In the genomic region with DNA sequence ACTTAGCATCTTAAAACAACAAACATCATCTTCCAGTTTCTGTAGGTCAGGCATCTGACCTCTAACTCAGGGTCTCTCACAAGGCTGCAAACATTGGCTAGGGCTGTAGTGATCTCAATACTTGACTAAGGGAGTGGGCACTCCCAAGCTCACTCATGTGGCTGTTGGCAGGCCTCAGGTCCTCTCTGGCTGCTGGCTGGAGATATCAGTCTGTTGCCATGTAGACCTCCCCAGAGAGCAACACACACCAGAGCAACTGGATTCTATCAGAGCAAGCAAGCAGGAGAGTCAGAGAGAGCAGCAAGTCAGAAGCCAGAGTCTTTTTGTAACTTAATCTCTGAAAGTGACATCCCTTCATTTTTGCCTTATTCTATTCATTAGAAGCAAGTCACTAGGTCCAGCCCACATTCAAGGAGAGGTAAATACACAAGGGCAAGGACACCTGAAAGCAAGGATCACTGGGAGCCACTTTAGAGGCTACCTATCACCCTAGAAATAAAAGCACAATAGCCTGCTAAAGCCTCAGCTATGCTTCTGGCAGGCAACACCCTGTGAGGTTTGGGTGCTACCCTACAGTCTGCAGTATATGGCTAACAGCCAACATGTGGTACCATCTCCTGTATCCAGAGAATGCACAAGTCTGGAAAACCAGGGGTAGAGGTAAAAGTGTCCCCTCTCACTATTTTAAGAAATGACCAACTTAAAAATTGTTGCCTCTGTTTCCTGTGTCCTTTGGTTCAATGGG, we compare ENCODE assay signal across 16 cellular contexts. TPM values are rescaled to one million over a fixed set of nuclear protein-coding genes. Genes with fewer than 3 reads are reported as not detected.
DNase-seq lines count a peak whose midpoint lies in the region; ATAC-seq and TF ChIP-seq lines count a peak whose summit lies in the region.
"Had no signal": no experiment of that assay in that cellular context is flagged by ENCODE, and none has a peak within 500 bp of the region (broad histone marks: within the 10 kb centered on the region; RNA-seq: fewer than 3 reads in every experiment).

No MANE protein-coding gene starts in this region.

- DNase-seq in CD8-positive, alpha-beta T cell = no peak
- DNase-seq in T-cell (no peak), fibroblast of gingiva (ENCODE audit: low read depth) (peak; percentile 71), osteoblast (ENCODE audit: insufficient read length, low spot score, missing footprints) (no peak), NCI-H1105 treated with DMSO at 0.1 percent for 48 hours (lab: John Stamatoyannopoulos, UW) (no peak), prostate gland (ENCODE audit: low spot score) (no peak), HT-29 (ENCODE audit: low spot score) (no peak)
- no peak for DNase-seq in activated T-cell treated with anti-CD3 and anti-CD28 coated beads, Interleukin-2, amount 50 U/mL, for 24 hours
- DNase-seq: activated CD8-positive, alpha-beta T cell treated with anti-CD3 and anti-CD28 coated beads for 36 hours; DMS53; NCI-H2107; nucleus accumbens; SJCRH30; T1000 had no signal

- H3K4me2 ChIP-seq in osteoblast (ENCODE audit: insufficient read depth, low read length) = peak overlapping the region; percentile 3

- H2AFZ ChIP-seq in osteoblast (ENCODE audit: low read length) = no peak overlapping the region

- peak overlapping the region; percentile 3 for H3K27ac Mint-ChIP-seq in CD8-positive, alpha-beta T cell
- H3K27ac Mint-ChIP-seq in T-cell = peak overlapping the region; percentile 40 to 73
- H3K27ac Mint-ChIP-seq in activated T-cell treated with anti-CD3 and anti-CD28 coated beads, Interleukin-2, amount 50 U/mL, for 24 hours = no peak overlapping the region
- H3K27ac Mint-ChIP-seq: activated CD8-positive, alpha-beta T cell treated with anti-CD3 and anti-CD28 coated beads for 36 hours; activated T-helper 1 cell treated with anti-CD3 and anti-CD28 coated beads, Interleukin-12 subunit alpha, Interleukin-12 subunit beta, Interleukin-2, Interleukin-4 antibody, amounts not matched to agents 30 ng/mL and 10 ng/mL and 1 ng/mL, durations not matched to agents 14 hours and 24 hours and 36 hours had no signal

- H3K4me1 ChIP-seq in CD8-positive, alpha-beta T cell (ENCODE audit: insufficient read depth, low read length) = peaks cover 27% of the 10 kb centered on the region
- H3K4me1 ChIP-seq in osteoblast (ENCODE audit: insufficient read depth, low read length) (peaks cover 24% of the 10 kb centered on the region), prostate gland (replicated peaks) (no peaks in the 10 kb centered on the region)

- CTCF ChIA-PET in CD8-positive, alpha-beta T cell (lab: Charles Lee) = no interaction called here
- CTCF ChIA-PET in T-cell (lab: Charles Lee) = no interaction called here

- intact Hi-C loops in CD8-positive, alpha-beta T cell (cut with DNase I, micrococcal nuclease) = loop anchor here in 1 of 2 experiments (10.0 kb wide), 1 partner anchor 279 kb away; no protein-coding TSS in a partner anchor
- intact Hi-C loops in prostate gland (cut with DNase I) = no loop called here

- no peak for TF ChIP-seq CTCF in CD8-positive, alpha-beta T cell (IDR thresholded peaks at IDR 0.05)
- no peak for TF ChIP-seq CTCF in osteoblast (IDR thresholded peaks at IDR 0.05; ENCODE audit: extremely low read depth, low read depth, low read length)
- no peak for TF ChIP-seq CTCF in prostate gland (IDR thresholded peaks at IDR 0.05)

- no peaks in the 10 kb centered on the region for H4K20me1 ChIP-seq in osteoblast (ENCODE audit: insufficient read depth, low read length)

- H3K27me3 ChIP-seq in CD8-positive, alpha-beta T cell (ENCODE audit: insufficient read depth, low read length) = no peaks in the 10 kb centered on the region
- no peaks in the 10 kb centered on the region for H3K27me3 ChIP-seq in osteoblast (ENCODE audit: insufficient read depth, low read length)
- no peaks in the 10 kb centered on the region for H3K27me3 ChIP-seq in prostate gland (replicated peaks; ENCODE audit: insufficient read depth)
- H3K27me3 ChIP-seq: SJCRH30 had no signal

- ATAC-seq in CD8-positive, alpha-beta T cell = no peak
- ATAC-seq in T-cell (replicated peaks in 1 of 4) = no peak
- ATAC-seq: activated CD8-positive, alpha-beta T cell treated with anti-CD3 and anti-CD28 coated beads for 36 hours; stimulated activated memory B cell treated with anti-CD40 and anti-IgM and Interleukin-4, amounts not matched to agents 10 μg/mL and 1 μg/mL and 100 μg/mL, for 72 hours had no signal

- no peak overlapping the region for H3K4me3 Mint-ChIP-seq in CD8-positive, alpha-beta T cell
- H3K4me3 Mint-ChIP-seq in T-cell = no peak overlapping the region
- no peak overlapping the region for H3K4me3 Mint-ChIP-seq in activated T-cell treated with anti-CD3 and anti-CD28 coated beads, Interleukin-2, amount 50 U/mL, for 24 hours
- H3K4me3 Mint-ChIP-seq: activated CD8-positive, alpha-beta T cell treated with anti-CD3 and anti-CD28 coated beads for 36 hours; activated T-helper 1 cell treated with anti-CD3 and anti-CD28 coated beads, Interleukin-12 subunit alpha, Interleukin-12 subunit beta, Interleukin-2, Interleukin-4 antibody, amounts not matched to agents 30 ng/mL and 10 ng/mL and 1 ng/mL, durations not matched to agents 14 hours and 24 hours and 36 hours; stimulated activated memory B cell treated with anti-CD40 and anti-IgM and Interleukin-4, amounts not matched to agents 10 μg/mL and 1 μg/mL and 100 μg/mL, for 72 hours had no signal

- no peaks in the 10 kb centered on the region for H3K36me3 Mint-ChIP-seq in CD8-positive, alpha-beta T cell
- no peaks in the 10 kb centered on the region for H3K36me3 Mint-ChIP-seq in T-cell
- H3K36me3 Mint-ChIP-seq in activated T-cell treated with anti-CD3 and anti-CD28 coated beads, Interleukin-2, amount 50 U/mL, for 24 hours (ENCODE audit: low read depth) = no peaks in the 10 kb centered on the region
- H3K36me3 Mint-ChIP-seq: stimulated activated memory B cell treated with anti-CD40 and anti-IgM and Interleukin-4, amounts not matched to agents 10 μg/mL and 1 μg/mL and 100 μg/mL, for 72 hours had no signal

- H3K4me3 ChIP-seq in CD8-positive, alpha-beta T cell (ENCODE audit: low read depth, low read length) = no peak overlapping the region
- H3K4me3 ChIP-seq in osteoblast (ENCODE audit: insufficient read depth, low read length) = no peak overlapping the region
- H3K4me3 ChIP-seq in prostate gland = no peak overlapping the region
- H3K4me3 ChIP-seq: SJCRH30 had no signal

- H3K27me3 Mint-ChIP-seq in CD8-positive, alpha-beta T cell (ENCODE audit: low read depth) = no peaks in the 10 kb centered on the region
- H3K27me3 Mint-ChIP-seq in T-cell = no peaks in the 10 kb centered on the region
- H3K27me3 Mint-ChIP-seq in activated T-cell treated with anti-CD3 and anti-CD28 coated beads, Interleukin-2, amount 50 U/mL, for 24 hours = no peaks in the 10 kb centered on the region
- H3K27me3 Mint-ChIP-seq: activated CD8-positive, alpha-beta T cell treated with anti-CD3 and anti-CD28 coated beads for 36 hours; stimulated activated memory B cell treated with anti-CD40 and anti-IgM and Interleukin-4, amounts not matched to agents 10 μg/mL and 1 μg/mL and 100 μg/mL, for 72 hours had no signal

- POLR2A ChIA-PET in CD8-positive, alpha-beta T cell (lab: Charles Lee) = no interaction called here
- POLR2A ChIA-PET in T-cell (lab: Charles Lee) = no interaction called here

- H3K79me2 ChIP-seq in osteoblast (ENCODE audit: insufficient read depth, low read length) = no peaks in the 10 kb centered on the region

- H3K27ac ChIP-seq in CD8-positive, alpha-beta T cell (ENCODE audit: low read depth, low read length) = no peak overlapping the region
- H3K27ac ChIP-seq in osteoblast (ENCODE audit: low read depth, low read length) (peak overlapping the region; percentile 64), prostate gland (no peak overlapping the region)
- H3K27ac ChIP-seq: SJCRH30 had no signal

- peaks cover 42% of the 10 kb centered on the region for H3K4me1 Mint-ChIP-seq in CD8-positive, alpha-beta T cell (ENCODE audit: low read depth)
- H3K4me1 Mint-ChIP-seq in T-cell = peaks cover 51 to 64% (median 61%) of the 10 kb centered on the region in 3 donors
- peaks cover 39% of the 10 kb centered on the region for H3K4me1 Mint-ChIP-seq in activated T-cell treated with anti-CD3 and anti-CD28 coated beads, Interleukin-2, amount 50 U/mL, for 24 hours (ENCODE audit: low read depth)

- H3K36me3 ChIP-seq in CD8-positive, alpha-beta T cell (ENCODE audit: insufficient read depth, low read length) = no peaks in the 10 kb centered on the region
- H3K36me3 ChIP-seq in osteoblast (ENCODE audit: insufficient read depth, low read length) (no peaks in the 10 kb centered on the region), prostate gland (no peaks in the 10 kb centered on the region)
- H3K36me3 ChIP-seq: SJCRH30 had no signal

- H3K9me3 ChIP-seq in CD8-positive, alpha-beta T cell (ENCODE audit: low read length) = no peaks in the 10 kb centered on the region
- no peaks in the 10 kb centered on the region for H3K9me3 ChIP-seq in osteoblast (ENCODE audit: low read depth, low read length)
- H3K9me3 ChIP-seq in prostate gland = no peaks in the 10 kb centered on the region
- H3K9me3 ChIP-seq: SJCRH30 had no signal

- TF ChIP-seq POLR2A in prostate gland (IDR thresholded peaks at IDR 0.05) = no peak

- no peaks in the 10 kb centered on the region for H3K9me3 Mint-ChIP-seq in CD8-positive, alpha-beta T cell
- no peaks in the 10 kb centered on the region for H3K9me3 Mint-ChIP-seq in T-cell
- H3K9me3 Mint-ChIP-seq in activated T-cell treated with anti-CD3 and anti-CD28 coated beads, Interleukin-2, amount 50 U/mL, for 24 hours = no peaks in the 10 kb centered on the region
- H3K9me3 Mint-ChIP-seq: activated CD8-positive, alpha-beta T cell treated with anti-CD3 and anti-CD28 coated beads for 36 hours; activated T-helper 1 cell treated with anti-CD3 and anti-CD28 coated beads, Interleukin-12 subunit alpha, Interleukin-12 subunit beta, Interleukin-2, Interleukin-4 antibody, amounts not matched to agents 30 ng/mL and 10 ng/mL and 1 ng/mL, durations not matched to agents 14 hours and 24 hours and 36 hours; stimulated activated memory B cell treated with anti-CD40 and anti-IgM and Interleukin-4, amounts not matched to agents 10 μg/mL and 1 μg/mL and 100 μg/mL, for 72 hours had no signal

RNA-seq across cellular contexts. Expression of a gene that starts 33.5 kb away (rescaled TPM):
- 1,000 to 10,000 TPM; 1,070 to 1,104 TPM for total RNA-seq in CD8-positive, alpha-beta T cell
- total RNA-seq in T-cell = 1,000 to 10,000 TPM in 1 of 5 donors, 100 to 1,000 TPM in 4; 732 to 1,108 (median 781) TPM
- 238 and 268 TPM in 2 replicates for total RNA-seq in osteoblast
- total RNA-seq in prostate gland = 100 to 1,000 TPM; 166 to 203 TPM
- 148 and 159 TPM in 2 replicates for total RNA-seq in HT-29 (2014; rRNA removed; shearing (Covaris generic))
